In genomic region chr4:118113220-118113619, GRCh38 we compare ENCODE assay signal across 12 cellular contexts.
A peak's percentile ranks its signal among the peaks of the same experiment; 100 is the strongest.
DNase-seq lines count a peak whose midpoint lies in the region; ATAC-seq and TF ChIP-seq lines count a peak whose summit lies in the region.
"Had no signal": no experiment of that assay in that cellular context is flagged by ENCODE, and none has a peak within 500 bp of the region (broad histone marks: within the 10 kb centered on the region; RNA-seq: fewer than 3 reads in every experiment).

No MANE protein-coding gene starts in this region.

- H3K4me2 ChIP-seq in fibroblast of lung (ENCODE audit: extremely low read depth, insufficient read depth, low read length), result peak overlapping the region; percentile 51

- ATAC-seq in GM18519 (IDR thresholded peaks at IDR 0.05; ENCODE audit: low FRiP score, unreplicated experiment), result peak; percentile 91
- peak; percentile 60 for ATAC-seq in GM21576 (IDR thresholded peaks at IDR 0.05; ENCODE audit: unreplicated experiment)
- peak; percentile 87 for ATAC-seq in HG03439 (IDR thresholded peaks at IDR 0.05; ENCODE audit: unreplicated experiment)
- ATAC-seq: gastroesophageal sphincter had no signal

- DNase-seq in fibroblast of lung (ENCODE audit: low read depth in 2 of 2) (peak in 1 of 2 donors; percentile 29), NCI-H226 (no peak), RKO (ENCODE audit: low spot score) (no peak), BE2C (no peak)
- DNase-seq in effector CD8-positive, alpha-beta T cell (lab: John Stamatoyannopoulos, UW), result no peak
- DNase-seq: activated CD8-positive, alpha-beta memory T cell treated with anti-CD3 and anti-CD28 coated beads, Interleukin-2, amount 50 U/mL, for 48 hours; NCI-H1694 treated with DMSO at 0.1 percent for 48 hours; SHP77 treated with DMSO at 0.1 percent for 48 hours had no signal

- H2AFZ ChIP-seq in fibroblast of lung (ENCODE audit: low read length), result peak overlapping the region; percentile 2

- no peaks in the 10 kb centered on the region for H3K9me3 ChIP-seq in fibroblast of lung (ENCODE audit: control insufficient read depth, insufficient read depth, low read depth, low read length)
- H3K9me3 ChIP-seq in BE2C, result no peaks in the 10 kb centered on the region
- H3K9me3 ChIP-seq: gastroesophageal sphincter had no signal

- no peak overlapping the region for H3K9ac ChIP-seq in fibroblast of lung (ENCODE audit: insufficient read depth, low read length)

- H3K4me3 ChIP-seq in fibroblast of lung (replicated peaks in 1 of 4; ENCODE audit: control extremely low read depth in 1 of 4, insufficient read depth in 1 of 4, low read depth in 3 of 4, low read length in 4 of 4) (no peak overlapping the region), BE2C (ENCODE audit: low read depth, low read length) (no peak overlapping the region)
- H3K4me3 ChIP-seq: gastroesophageal sphincter had no signal

- H3K27me3 ChIP-seq in fibroblast of lung (ENCODE audit: control insufficient read depth, insufficient read depth, low read length), result no peaks in the 10 kb centered on the region
- H3K27me3 ChIP-seq in BE2C, result no peaks in the 10 kb centered on the region
- H3K27me3 ChIP-seq: gastroesophageal sphincter had no signal

- no peaks in the 10 kb centered on the region for H3K79me2 ChIP-seq in fibroblast of lung (ENCODE audit: control insufficient read depth, insufficient read depth, low read length)

- no peak overlapping the region for H3K27ac ChIP-seq in fibroblast of lung (ENCODE audit: insufficient read depth, low read length)
- H3K27ac ChIP-seq: gastroesophageal sphincter had no signal

- H3K36me3 ChIP-seq in fibroblast of lung (ENCODE audit: control insufficient read depth, insufficient read depth, low read length), result no peaks in the 10 kb centered on the region
- no peaks in the 10 kb centered on the region for H3K36me3 ChIP-seq in BE2C
- H3K36me3 ChIP-seq: gastroesophageal sphincter had no signal

- no peaks in the 10 kb centered on the region for H4K20me1 ChIP-seq in fibroblast of lung (ENCODE audit: control insufficient read depth, extremely low read depth, insufficient read depth, low read length)

- H3K4me1 ChIP-seq in fibroblast of lung (ENCODE audit: control insufficient read depth, extremely low read depth, insufficient read depth, low read length), result peaks cover 2% of the 10 kb centered on the region
- no peaks in the 10 kb centered on the region for H3K4me1 ChIP-seq in BE2C
- H3K4me1 ChIP-seq: gastroesophageal sphincter had no signal

- TF ChIP-seq CTCF in fibroblast of lung (conservative IDR thresholded peaks at IDR 0.05 in 1 of 2, IDR thresholded peaks at IDR 0.05 in 1 of 2; ENCODE audit: low read depth in 1 of 2, low read length in 2 of 2), result no peak
- no peak for TF ChIP-seq CTCF in BE2C (IDR thresholded peaks at IDR 0.05; ENCODE audit: low read depth, low read length)
